Comparison of ENCODE assay signal across 1 cellular context in genomic region chr5:56951946-56952691, GRCh38.
A peak's percentile ranks its signal among the peaks of the same experiment; 100 is the strongest.
TF ChIP-seq lines count a peak whose summit lies in the region.

Gene MIER3, minus strand, starts transcription at chr5:56952123. Its CDS starts 21 bp downstream, at chr5:56952102.

TF ChIP-seq in GM12878, 131 proteins besides CTCF, POLR2A, EP300 and RAD21 (continued from another document and continues in another):
- TF ChIP-seq CEBPZ (IDR thresholded peaks at IDR 0.05; ENCODE audit: low read depth, low read length) (no peak), EZH2 (IDR thresholded peaks at IDR 0.05; ENCODE audit: borderline replicate concordance, control insufficient read depth, low read depth, low read length) (no peak), E4F1 (IDR thresholded peaks at IDR 0.05; ENCODE audit: borderline replicate concordance, partially characterized antibody) (no peak), IRF3 (IDR thresholded peaks at IDR 0.05) (no peak), E2F4 (IDR thresholded peaks at IDR 0.05; ENCODE audit: low read depth, low read length) (no peak), CBX3 (IDR thresholded peaks at IDR 0.05; ENCODE audit: borderline replicate concordance, low read depth) (no peak), MYC (IDR thresholded peaks at IDR 0.05; ENCODE audit: insufficient read depth, insufficient read length, insufficient replicate concordance, low read length, severe bottlenecking) (no peak), PRDM15 (CRISPR knock-in tag; IDR thresholded peaks at IDR 0.05) (no peak), RUNX3 (IDR thresholded peaks at IDR 0.05; ENCODE audit: low read length) (no peak), SIX5 (IDR thresholded peaks at IDR 0.05; ENCODE audit: low read depth, low read length, severe bottlenecking) (no peak), ZSCAN29 (IDR thresholded peaks at IDR 0.05) (no peak), ETV6 (conservative IDR thresholded peaks at IDR 0.05 in 1 of 2, IDR thresholded peaks at IDR 0.05 in 1 of 2; ENCODE audit: borderline replicate concordance in 1 of 2, low read depth in 1 of 2) (no peak), TCF12 (IDR thresholded peaks at IDR 0.05; ENCODE audit: low read depth, low read length) (no peak), SRF (IDR thresholded peaks at IDR 0.05; ENCODE audit: low read depth in 2 of 2, low read length in 2 of 2) (peak in 1 of 2 experiments; percentile 70; a peak in 1 of 4 replicates), HSF1 (IDR thresholded peaks at IDR 0.05; ENCODE audit: low read depth, low read length) (no peak), IRF4 (IDR thresholded peaks at IDR 0.05; ENCODE audit: low read depth, low read length) (no peak), MEF2A (IDR thresholded peaks at IDR 0.05; ENCODE audit: insufficient read depth, low read depth, low read length) (no peak), DPF2 (IDR thresholded peaks at IDR 0.05) (peak; percentile 15; the same call in 1 of the 2 replicates), ELK1 (IDR thresholded peaks at IDR 0.05; ENCODE audit: low read depth, low read length) (no peak), REST (IDR thresholded peaks at IDR 0.05; ENCODE audit: low read depth, low read length) (no peak), EED (IDR thresholded peaks at IDR 0.05; ENCODE audit: low read depth) (no peak), POU2F2 (IDR thresholded peaks at IDR 0.05; ENCODE audit: borderline replicate concordance, low read depth, low read length) (0 out of 3 replicates have a peak, but pooled peaks have one; percentile 14), ZNF687 (IDR thresholded peaks at IDR 0.05) (0 out of 2 replicates have a peak, but pooled peaks have one; percentile 52), NRF1 (conservative IDR thresholded peaks at IDR 0.05; ENCODE audit: low read depth, low read length) (no peak), ZNF384 (IDR thresholded peaks at IDR 0.05; ENCODE audit: borderline replicate concordance, low read depth, low read length) (no peak), CREB1 (IDR thresholded peaks at IDR 0.05; ENCODE audit: low read depth) (0 out of 2 replicates have a peak, but pooled peaks have one; percentile 22), FOXM1 (IDR thresholded peaks at IDR 0.05; ENCODE audit: low read depth, low read length) (no peak), EGR1 (IDR thresholded peaks at IDR 0.05; ENCODE audit: borderline replicate concordance in 1 of 2, low read depth in 2 of 2, low read length in 2 of 2) (peak in 1 of 2 experiments; percentile 67; a peak in 1 of 3 replicates), RBBP5 (conservative IDR thresholded peaks at IDR 0.05) (no peak), MEF2B (IDR thresholded peaks at IDR 0.05; ENCODE audit: partially characterized antibody, poor library complexity, severe bottlenecking) (no peak), SUPT20H (IDR thresholded peaks at IDR 0.05; ENCODE audit: borderline replicate concordance, control insufficient read depth, low read depth, low read length) (no peak), FOS (IDR thresholded peaks at IDR 0.05; ENCODE audit: borderline replicate concordance, extremely low read depth, insufficient read length) (no peak), YY1 (IDR thresholded peaks at IDR 0.05; ENCODE audit: low read depth, low read length) (peak; percentile 96)
